ENCODE assay signal across 11 cellular contexts in genomic region chr1:182842265-182842664, GRCh38. TPM values are rescaled to one million over a fixed set of nuclear protein-coding genes. Genes with fewer than 3 reads are reported as not detected.
DNase-seq lines count a peak whose midpoint lies in the region; ATAC-seq, FAIRE-seq and TF ChIP-seq lines count a peak whose summit lies in the region.
"Had no signal": no experiment of that assay in that cellular context is flagged by ENCODE, and none has a peak within 500 bp of the region (broad histone marks: within the 10 kb centered on the region; RNA-seq: fewer than 3 reads in every experiment).

No MANE protein-coding gene starts in this region.

- intact Hi-C loops in K562 (cut with micrococcal nuclease): no loop called here

- no peaks in the 10 kb centered on the region for H3K9me2 ChIP-seq in DOHH2 (replicated peaks; ENCODE audit: control insufficient read depth, low read length)

- TF ChIP-seq POLR2A in K562 (conservative IDR thresholded peaks at IDR 0.05): no peak

- no peak overlapping the region for H3K27ac Mint-ChIP-seq in nephron progenitor cell

- peaks cover 83% of the 10 kb centered on the region for H3K36me3 Mint-ChIP-seq in nephron progenitor cell (ENCODE audit: low read depth)

- H3K4me3 Mint-ChIP-seq in nephron progenitor cell: peak overlapping the region; percentile 98

- H3K27ac ChIP-seq in DOHH2 (ENCODE audit: low read depth, low read length) (no peak overlapping the region), KMS-11 (no peak overlapping the region; the same call in 1 of the 2 replicates), K562 (ENCODE audit: extremely low read depth, low read depth, low read length) (no peak overlapping the region)
- H3K27ac ChIP-seq: colonic mucosa had no signal

- H3K9ac ChIP-seq in KMS-11 (no peak overlapping the region), K562 (ENCODE audit: insufficient read depth in 1 of 2, low read depth in 2 of 2, low read length in 2 of 2) (peak overlapping the region in 1 of 2 experiments; percentile 93; a peak in 1 of 4 replicates)

- peaks cover 7% of the 10 kb centered on the region for H3K9me1 ChIP-seq in K562 (ENCODE audit: control insufficient read depth, insufficient read depth, low read length)

- peaks cover 81% of the 10 kb centered on the region for H3K79me2 ChIP-seq in DOHH2 (ENCODE audit: control insufficient read depth, low read length)
- peaks cover 78% of the 10 kb centered on the region for H3K79me2 ChIP-seq in KMS-11 (ENCODE audit: insufficient read depth, low read depth)
- H3K79me2 ChIP-seq in K562 (ENCODE audit: control insufficient read depth, insufficient read depth, low read length): peaks cover 82% of the 10 kb centered on the region

- H3K9me3 Mint-ChIP-seq in nephron progenitor cell: peaks cover 10% of the 10 kb centered on the region

- H3K4me1 ChIP-seq in DOHH2 (ENCODE audit: control insufficient read depth, low read length) (peaks cover 27% of the 10 kb centered on the region), KMS-11 (ENCODE audit: low read depth, poor library complexity, severe bottlenecking) (peaks cover 65% of the 10 kb centered on the region), K562 (replicated peaks in 1 of 2; ENCODE audit: control insufficient read depth in 2 of 2, insufficient read depth in 2 of 2, low read length in 2 of 2) (peaks cover 11 to 12% of the 10 kb centered on the region in 2 experiments)
- H3K4me1 ChIP-seq: colonic mucosa had no signal

- FAIRE-seq in K562 (lab: Jason Lieb, UNC): no peak
- FAIRE-seq: G401.6 had no signal

- DNase-seq in K562 (ENCODE audit: extremely low read depth in 1 of 4, low spot score in 3 of 4) (no peak), nephron progenitor cell (no peak), NCI-H2171 treated with DMSO at 0.1 percent for 48 hours (lab: John Stamatoyannopoulos, UW) (no peak), NCI-H1436 (lab: John Stamatoyannopoulos, UW) (no peak)
- DNase-seq: colonic mucosa, HCEC 1CT, NCI-H2029 had no signal

- H3K4me3 ChIP-seq in DOHH2 (ENCODE audit: low read length) (peak overlapping the region; percentile 82), KMS-11 (IDR thresholded peaks at IDR 0.05; ENCODE audit: insufficient read depth, low read depth, low read length) (no peak overlapping the region), K562 (peak overlapping the region; percentile 77; the same call in 1 of the 2 replicates)
- H3K4me3 ChIP-seq: colonic mucosa had no signal

- H3K4me2 ChIP-seq in DOHH2 (ENCODE audit: low read length) (peak overlapping the region; percentile 89), KMS-11 (peak overlapping the region; percentile 99; the same call in 1 of the 2 replicates), K562 (ENCODE audit: insufficient read depth, low read length) (peak overlapping the region; percentile 81)

- H3K27me3 ChIP-seq in DOHH2 (ENCODE audit: control insufficient read depth, low read length) (no peaks in the 10 kb centered on the region), KMS-11 (ENCODE audit: insufficient read depth, low read depth) (no peaks in the 10 kb centered on the region), K562 (ENCODE audit: control insufficient read depth in 2 of 2, insufficient read depth in 2 of 2, low read length in 2 of 2) (no peaks in the 10 kb centered on the region)
- H3K27me3 ChIP-seq: colonic mucosa had no signal

- 0 out of 2 replicates have a peak, but pooled peaks cover 4% of the 10 kb centered on the region for H3F3A ChIP-seq in DOHH2 (ENCODE audit: control insufficient read depth, insufficient read depth)

- peaks cover 2% of the 10 kb centered on the region for H3K27me3 Mint-ChIP-seq in nephron progenitor cell (ENCODE audit: low read depth, poor library complexity)

- BruUV-seq in K562 (replicated peaks; lab: Mats Ljungman, UMichigan): no TSS peak

- H3K4me1 Mint-ChIP-seq in nephron progenitor cell: peaks cover 55% of the 10 kb centered on the region

- peaks cover 52% of the 10 kb centered on the region for H4K20me1 ChIP-seq in DOHH2 (ENCODE audit: control insufficient read depth, insufficient read depth, low read depth, low read length)
- peaks cover 74% of the 10 kb centered on the region for H4K20me1 ChIP-seq in KMS-11 (ENCODE audit: insufficient read depth)
- H4K20me1 ChIP-seq in K562 (replicated peaks; ENCODE audit: control insufficient read depth, insufficient read depth, low read length): peaks cover 59% of the 10 kb centered on the region

- WGBS in K562 (ENCODE audit: insufficient coverage, low coverage, missing lambda C conversion rate): 10% methylated on average over 4 of the region's 4 CpGs

- H3K36me3 ChIP-seq in DOHH2 (ENCODE audit: control insufficient read depth, low read length) (peaks cover 78% of the 10 kb centered on the region), KMS-11 (ENCODE audit: insufficient read depth) (peaks cover 51% of the 10 kb centered on the region), K562 (ENCODE audit: control insufficient read depth, insufficient read depth, low read length) (peaks cover 67% of the 10 kb centered on the region)

- CTCF ChIA-PET in K562 (lab: Yijun Ruan, JAX; ENCODE audit: low intra/inter-chr PET ratio): no interaction called here

- H3K9me3 ChIP-seq in DOHH2 (ENCODE audit: control insufficient read depth, insufficient read depth, low read length) (no peaks in the 10 kb centered on the region), K562 (replicated peaks; ENCODE audit: control insufficient read depth, insufficient read depth, low read depth, low read length) (no peaks in the 10 kb centered on the region)
- H3K9me3 ChIP-seq: colonic mucosa had no signal

- TF ChIP-seq CTCF in DOHH2 (IDR thresholded peaks at IDR 0.05; ENCODE audit: low read depth, low read length, poor library complexity, severe bottlenecking) (no peak), KMS-11 (conservative IDR thresholded peaks at IDR 0.05; ENCODE audit: low read depth, low read length) (no peak), K562 (IDR thresholded peaks at IDR 0.05 in 2 of 3, conservative IDR thresholded peaks at IDR 0.05 in 1 of 3; ENCODE audit: insufficient read depth in 2 of 3, low read depth in 1 of 3, low read length in 3 of 3) (no peak), nephron progenitor cell (IDR thresholded peaks at IDR 0.05) (no peak)

- ATAC-seq in K562 (no peak), GM21717 (IDR thresholded peaks at IDR 0.05; ENCODE audit: unreplicated experiment) (no peak)

- POLR2A ChIA-PET in K562 (lab: Yijun Ruan, JAX): interaction anchor here (0.9 to 1.0 kb wide), 2 partner anchors 13 to 14 kb away, joined by 3 to 4 read pairs; no protein-coding TSS in a partner anchor

- TF ChIP-seq RAD21 in K562 (CRISPR knock-in tag; conservative IDR thresholded peaks at IDR 0.05 in 1 of 2, IDR thresholded peaks at IDR 0.05 in 1 of 2): no peak

- no peak for TF ChIP-seq EP300 in K562 (IDR thresholded peaks at IDR 0.05; ENCODE audit: low read length)

- no peak overlapping the region for H2AFZ ChIP-seq in KMS-11 (ENCODE audit: low read depth)
- H2AFZ ChIP-seq in K562 (ENCODE audit: low read depth, low read length): no peak overlapping the region

- in situ Hi-C loops in K562 (cut with MboI): no loop called here

TF ChIP-seq in K562, 482 proteins besides CTCF, POLR2A, EP300 and RAD21 (continues in another document):
- TF ChIP-seq MIER1 (IDR thresholded peaks at IDR 0.05; ENCODE audit: low read depth) (no peak), FOXA1 (IDR thresholded peaks at IDR 0.05; ENCODE audit: borderline replicate concordance) (no peak)

RNA-seq across cellular contexts. Expression of gene DHX9, which starts 3.1 kb away (rescaled TPM):
- total RNA-seq in K562 (2011; cell fraction: chromatin; rRNA removed; ENCODE audit: low replicate concordance): 182 and 518 TPM in 2 replicates
- total RNA-seq in K562 (2011; cell fraction: nucleolus; rRNA removed): 112 and 145 TPM in 2 replicates
- total RNA-seq in K562 (2011; cell fraction: nucleoplasm; rRNA removed): 168 and 205 TPM in 2 replicates
- total RNA-seq in K562 (2014; rRNA removed) (234 and 269 TPM in 2 replicates), K562 (2014; rRNA removed; fragmentation: Illumina TruSeq; extraction: Trizol) (355 and 364 TPM in 2 replicates), K562 (2015; rRNA removed; fragmentation: Illumina TruSeq; extraction: Trizol) (395 and 409 TPM in 2 replicates), K562 (2021) (329 and 341 TPM in 2 replicates)
- polyA plus RNA-seq in K562 (2011; rRNA removed) (241 and 373 TPM in 2 replicates), K562 (2014; fragmentation: Illumina TruSeq; extraction: Trizol) (265 and 294 TPM in 2 replicates), K562 (2014; fragmentation: Nextera tagmentation; extraction: Ambion mirVana) (100 to 1,000 TPM; 100 to 246 TPM), K562 (2014; rRNA removed) (275 and 300 TPM in 2 replicates)
- polyA plus RNA-seq in K562 (2011; cell fraction: cytosol; rRNA removed): 153 and 188 TPM in 2 replicates
- 193 and 234 TPM in 2 replicates for polyA plus RNA-seq in K562 (2011; cell fraction: nucleus; rRNA removed)
- polyA plus RNA-seq in K562 (2012): 141 and 260 TPM in 2 replicates
- polyA minus RNA-seq in K562 (2011; rRNA and poly(A)+ RNA removed): 621 and 707 TPM in 2 replicates
- polyA minus RNA-seq in K562 (2011; cell fraction: cytosol; rRNA and poly(A)+ RNA removed): 125 and 221 TPM in 2 replicates
- 236 and 384 TPM in 2 replicates for polyA minus RNA-seq in K562 (2011; cell fraction: nucleus; rRNA and poly(A)+ RNA removed)

RNA-seq across cellular contexts. Expression of gene NPL, which starts 52.7 kb away (rescaled TPM):
- total RNA-seq in K562 (2011; cell fraction: chromatin; rRNA removed; ENCODE audit: low replicate concordance): 10.3 and 14.9 TPM in 2 replicates
- 5.8 and 6.1 TPM in 2 replicates for total RNA-seq in K562 (2011; cell fraction: nucleolus; rRNA removed)
- 13.4 and 17.6 TPM in 2 replicates for total RNA-seq in K562 (2011; cell fraction: nucleoplasm; rRNA removed)
- total RNA-seq in K562 (2014; rRNA removed): 7.3 and 9.9 TPM in 2 replicates
- 13.4 and 17.9 TPM in 2 replicates for total RNA-seq in K562 (2014; rRNA removed; fragmentation: Illumina TruSeq; extraction: Trizol)
- total RNA-seq in K562 (2015; rRNA removed; fragmentation: Illumina TruSeq; extraction: Trizol): 11.5 and 15.8 TPM in 2 replicates
- total RNA-seq in K562 (2021): 14.3 and 15.0 TPM in 2 replicates
- 8.8 and 10.2 TPM in 2 replicates for polyA plus RNA-seq in K562 (2011; rRNA removed)
- 4.3 and 11.9 TPM in 2 replicates for polyA plus RNA-seq in K562 (2011; cell fraction: cytosol; rRNA removed)
- 15.2 and 18.7 TPM in 2 replicates for polyA plus RNA-seq in K562 (2011; cell fraction: nucleus; rRNA removed)
- 13.2 and 29.8 TPM in 2 replicates for polyA plus RNA-seq in K562 (2012)
- polyA plus RNA-seq in K562 (2014; fragmentation: Illumina TruSeq; extraction: Trizol): 14.7 and 19.2 TPM in 2 replicates
- polyA plus RNA-seq in K562 (2014; fragmentation: Nextera tagmentation; extraction: Ambion mirVana): 10 to 100 TPM; 20.8 to 22.3 TPM
- 14.0 and 14.2 TPM in 2 replicates for polyA plus RNA-seq in K562 (2014; rRNA removed)
- polyA minus RNA-seq in K562 (2011; rRNA and poly(A)+ RNA removed): 13.2 and 21.9 TPM in 2 replicates
- polyA minus RNA-seq in K562 (2011; cell fraction: cytosol; rRNA and poly(A)+ RNA removed): 3.3 and 5.7 TPM in 2 replicates
- polyA minus RNA-seq in K562 (2011; cell fraction: nucleus; rRNA and poly(A)+ RNA removed): 3.5 and 6.0 TPM in 2 replicates
